In genomic region chr14:44962573-44963528, GRCh38 we compare ENCODE assay signal across 8 cellular contexts.
DNase-seq lines count a peak whose midpoint lies in the region; ATAC-seq and TF ChIP-seq lines count a peak whose summit lies in the region.

No MANE protein-coding gene starts in this region.

- H3K4me1 Mint-ChIP-seq in stimulated activated naive B cell treated with anti-CD40 and anti-IgM and Interleukin-4, amounts not matched to agents 10 μg/mL and 1 μg/mL and 100 μg/mL, for 72 hours = peaks cover 24 to 43% of the 10 kb centered on the region in 2 donors

- H3K79me2 ChIP-seq in DOHH2 (ENCODE audit: control insufficient read depth, low read length) = peaks cover 96% of the 10 kb centered on the region

- H3K27ac Mint-ChIP-seq in stimulated activated naive B cell treated with anti-CD40 and anti-IgM and Interleukin-4, amounts not matched to agents 10 μg/mL and 1 μg/mL and 100 μg/mL, for 72 hours = no peak overlapping the region

- peaks cover 12% of the 10 kb centered on the region for H3K36me3 ChIP-seq in DOHH2 (ENCODE audit: control insufficient read depth, low read length)

- H3K9me3 Mint-ChIP-seq in stimulated activated naive B cell treated with anti-CD40 and anti-IgM and Interleukin-4, amounts not matched to agents 10 μg/mL and 1 μg/mL and 100 μg/mL, for 72 hours = peaks cover 0 to 3% of the 10 kb centered on the region in 2 donors

- H3K4me3 Mint-ChIP-seq in stimulated activated naive B cell treated with anti-CD40 and anti-IgM and Interleukin-4, amounts not matched to agents 10 μg/mL and 1 μg/mL and 100 μg/mL, for 72 hours = no peak overlapping the region

- peak overlapping the region; percentile 81 for H3K4me2 ChIP-seq in DOHH2 (ENCODE audit: low read length)

- peak; percentile 23 for DNase-seq in NCI-H748 treated with DMSO at 0.1 percent for 48 hours (lab: John Stamatoyannopoulos, UW)
- DNase-seq in cerebellar cortex (ENCODE audit: low spot score) = peak; percentile 55
- peak; percentile 42 for DNase-seq in kidney tubule cell (ENCODE audit: low spot score)
- peak; percentile 39 for DNase-seq in stimulated activated naive B cell treated with anti-CD40 and anti-IgM and Interleukin-4, amounts not matched to agents 10 μg/mL and 1 μg/mL and 100 μg/mL, for 72 hours
- DNase-seq in NCI-H1048 (lab: John Stamatoyannopoulos, UW) = no peak

- H3K27ac ChIP-seq in DOHH2 (ENCODE audit: low read depth, low read length) = peak overlapping the region; percentile 65

- H3K27me3 Mint-ChIP-seq in stimulated activated naive B cell treated with anti-CD40 and anti-IgM and Interleukin-4, amounts not matched to agents 10 μg/mL and 1 μg/mL and 100 μg/mL, for 72 hours = no peaks in the 10 kb centered on the region

- H3K36me3 Mint-ChIP-seq in stimulated activated naive B cell treated with anti-CD40 and anti-IgM and Interleukin-4, amounts not matched to agents 10 μg/mL and 1 μg/mL and 100 μg/mL, for 72 hours = peaks cover 20 to 28% of the 10 kb centered on the region in 2 donors

- H3K9me3 ChIP-seq in DOHH2 (ENCODE audit: control insufficient read depth, insufficient read depth, low read length) = no peaks in the 10 kb centered on the region

- peak; percentile 0 for ATAC-seq in GM21423 (IDR thresholded peaks at IDR 0.05; ENCODE audit: unreplicated experiment)
- ATAC-seq in stimulated activated naive B cell treated with anti-CD40 and anti-IgM and Interleukin-4, amounts not matched to agents 10 μg/mL and 1 μg/mL and 100 μg/mL, for 72 hours (replicated peaks) = peak; percentile 0 to 1
- no peak for ATAC-seq in GM21825 (IDR thresholded peaks at IDR 0.05; ENCODE audit: unreplicated experiment)

- no peaks in the 10 kb centered on the region for H3K27me3 ChIP-seq in DOHH2 (ENCODE audit: control insufficient read depth, low read length)

- H3K4me3 ChIP-seq in DOHH2 (ENCODE audit: low read length) = peak overlapping the region; percentile 96

- H3K9me2 ChIP-seq in DOHH2 (replicated peaks; ENCODE audit: control insufficient read depth, low read length) = no peaks in the 10 kb centered on the region

- no peaks in the 10 kb centered on the region for H3F3A ChIP-seq in DOHH2 (ENCODE audit: control insufficient read depth, insufficient read depth)

- no peak for TF ChIP-seq CTCF in DOHH2 (IDR thresholded peaks at IDR 0.05; ENCODE audit: low read depth, low read length, poor library complexity, severe bottlenecking)

- H3K4me1 ChIP-seq in DOHH2 (ENCODE audit: control insufficient read depth, low read length) = peaks cover 36% of the 10 kb centered on the region

- peaks cover 2% of the 10 kb centered on the region; the same call in 1 of the 2 replicates for H4K20me1 ChIP-seq in DOHH2 (ENCODE audit: control insufficient read depth, insufficient read depth, low read depth, low read length)
